1 cellular context compared by ENCODE assay signal in genomic region chr11:47593492-47593933, GRCh38.
TF ChIP-seq lines count a peak whose summit lies in the region.

No MANE protein-coding gene starts in this region.

TF ChIP-seq in IMR-90, 13 proteins besides CTCF, POLR2A, EP300 and RAD21:
- TF ChIP-seq NFE2L2 (IDR thresholded peaks at IDR 0.05; ENCODE audit: low read depth, low read length) = no peak
- no peak for TF ChIP-seq SMC3 (IDR thresholded peaks at IDR 0.05; ENCODE audit: low read depth, low read length)
- no peak for TF ChIP-seq BHLHE40 (IDR thresholded peaks at IDR 0.05; ENCODE audit: low read depth, low read length)
- no peak for TF ChIP-seq RCOR1 (IDR thresholded peaks at IDR 0.05; ENCODE audit: insufficient replicate concordance, low read length)
- no peak for TF ChIP-seq MXI1 (IDR thresholded peaks at IDR 0.05; ENCODE audit: borderline replicate concordance, low read depth, low read length)
- no peak for TF ChIP-seq ELK1 (IDR thresholded peaks at IDR 0.05; ENCODE audit: borderline replicate concordance, low read depth, low read length)
- TF ChIP-seq CHD1 (IDR thresholded peaks at IDR 0.05; ENCODE audit: low read depth, low read length) = no peak
